Comparison of ENCODE assay signal across 31 cellular contexts in the genomic region with DNA sequence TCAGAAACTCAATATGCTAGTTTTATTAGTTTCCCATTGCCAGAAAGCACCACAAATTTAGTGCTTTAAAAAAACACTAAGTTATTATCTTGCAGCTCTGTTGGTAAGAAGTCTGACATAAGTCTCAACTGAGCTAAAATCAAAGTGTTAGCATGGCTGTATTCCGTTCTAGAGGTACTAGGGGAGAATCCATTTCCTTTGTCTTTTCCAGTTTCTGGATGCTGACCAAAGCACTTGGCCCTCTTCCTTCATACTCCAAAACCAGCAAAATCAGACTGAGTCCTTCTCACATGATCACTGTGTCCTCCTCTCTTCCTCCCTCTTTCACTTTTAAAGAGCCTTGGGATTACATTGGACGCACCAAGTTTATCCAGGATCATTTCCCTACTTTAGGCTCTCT. TPM values are rescaled to one million over a fixed set of nuclear protein-coding genes. Genes with fewer than 3 reads are reported as not detected.
"Had no signal": no experiment of that assay in that cellular context is flagged by ENCODE, and none has a peak within 500 bp of the region (broad histone marks: within the 10 kb centered on the region; RNA-seq: fewer than 3 reads in every experiment).

No MANE protein-coding gene starts in this region.

- ATAC-seq: activated T-helper 17 cell treated with anti-CD3 and anti-CD28 coated beads, Interleukin-2, amount 50 U/mL, for 72 hours; T-cell had no signal

- H3K36me3 Mint-ChIP-seq: activated CD4-positive, alpha-beta memory T cell treated with anti-CD3 and anti-CD28 coated beads for 36 hours; activated naive CD8-positive, alpha-beta T cell; brain; T-cell had no signal

- H3K4me1 Mint-ChIP-seq: activated CD4-positive, alpha-beta T cell treated with anti-CD3 and anti-CD28 coated beads, Interleukin-2, amount 10 ng/mL, durations not matched to agents 7 days and 5 days; activated T-helper 17 cell treated with anti-CD3 and anti-CD28 coated beads, Interleukin-2, amount 50 U/mL, for 72 hours; central memory CD8-positive, alpha-beta T cell; T-cell had no signal

- H2AFZ ChIP-seq: PC-9 had no signal

- H3K9me3 Mint-ChIP-seq: brain had no signal

- H3K9ac ChIP-seq: KMS-11 had no signal

- H3K36me3 ChIP-seq: MG63 had no signal

- H3K27me3 ChIP-seq: MG63 had no signal

- DNase-seq: activated CD4-positive, alpha-beta memory T cell treated with anti-CD3 and anti-CD28 coated beads for 36 hours; activated CD4-positive, alpha-beta T cell treated with anti-CD3 and anti-CD28 coated beads, Interleukin-2, amount 10 ng/mL, durations not matched to agents 7 days and 5 days; activated CD4-positive, CD25-positive, alpha-beta regulatory T cell; activated CD8-positive, alpha-beta memory T cell treated with anti-CD3 and anti-CD28 coated beads for 24 hours; activated gamma-delta T cell; activated naive CD4-positive, alpha-beta T cell treated with anti-CD3 and anti-CD28 coated beads for 36 hours; activated T-cell treated with anti-CD3 and anti-CD28 coated beads for 4 hours; activated T-cell treated with anti-CD3 and anti-CD28 coated beads, Interleukin-2, amount 50 U/mL, for 48 hours; amygdala; MG63; MV-4-11; NCI-H1092 treated with DMSO at 0.1 percent for 48 hours; NCI-H1417 treated with DMSO at 0.1 percent for 48 hours; NCI-H1694; NCI-H2081; NCI-H2227 treated with DMSO at 0.1 percent for 48 hours; NCI-H510A; NCI-H526 treated with DMSO at 0.1 percent for 48 hours; NCI-H82; PC-9; SIG-M5; T-cell; T-helper 2 cell; T1000 had no signal

- H3K4me3 Mint-ChIP-seq: activated CD4-positive, alpha-beta memory T cell treated with anti-CD3 and anti-CD28 coated beads for 36 hours; activated CD4-positive, alpha-beta T cell treated with anti-CD3 and anti-CD28 coated beads, Interleukin-2, amount 10 ng/mL, durations not matched to agents 7 days and 5 days; activated naive CD4-positive, alpha-beta T cell treated with anti-CD3 and anti-CD28 coated beads for 36 hours; activated naive CD8-positive, alpha-beta T cell; activated T-helper 17 cell treated with anti-CD3 and anti-CD28 coated beads, Interleukin-2, amount 50 U/mL, for 72 hours; brain; central memory CD8-positive, alpha-beta T cell; T-cell had no signal

- H3K4me2 ChIP-seq: KMS-11, PC-9 had no signal

- H3K27me3 Mint-ChIP-seq: activated CD4-positive, alpha-beta memory T cell treated with anti-CD3 and anti-CD28 coated beads for 36 hours; activated CD4-positive, alpha-beta T cell treated with anti-CD3 and anti-CD28 coated beads, Interleukin-2, amount 10 ng/mL, durations not matched to agents 7 days and 5 days; activated naive CD8-positive, alpha-beta T cell; activated T-helper 17 cell treated with anti-CD3 and anti-CD28 coated beads, Interleukin-2, amount 50 U/mL, for 72 hours; brain; central memory CD8-positive, alpha-beta T cell; T-cell had no signal

- H3K27ac Mint-ChIP-seq: activated CD4-positive, alpha-beta memory T cell treated with anti-CD3 and anti-CD28 coated beads for 36 hours; activated CD4-positive, alpha-beta T cell treated with anti-CD3 and anti-CD28 coated beads, Interleukin-2, amount 10 ng/mL, durations not matched to agents 7 days and 5 days; activated naive CD4-positive, alpha-beta T cell treated with anti-CD3 and anti-CD28 coated beads for 36 hours; activated naive CD8-positive, alpha-beta T cell; activated T-helper 17 cell treated with anti-CD3 and anti-CD28 coated beads, Interleukin-2, amount 50 U/mL, for 72 hours; brain; T-cell had no signal

- H3K4me3 ChIP-seq: MG63, PC-9 had no signal

- H3K27ac ChIP-seq: KMS-11, PC-9, VCaP had no signal

- H3K9me3 ChIP-seq: MG63 had no signal

RNA-seq across cellular contexts. Expression of a gene that starts 9.5 kb away (rescaled TPM):
- total RNA-seq: activated CD4-positive, alpha-beta memory T cell treated with anti-CD3 and anti-CD28 coated beads for 36 hours; activated CD4-positive, alpha-beta T cell treated with anti-CD3 and anti-CD28 coated beads, Interleukin-2, amount 10 ng/mL, durations not matched to agents 7 days and 5 days; activated naive CD4-positive, alpha-beta T cell treated with anti-CD3 and anti-CD28 coated beads for 36 hours; activated T-helper 17 cell treated with anti-CD3 and anti-CD28 coated beads, Interleukin-2, amount 50 U/mL, for 72 hours; astrocyte; PC-9; T-cell had no signal
